Comparison of ENCODE assay signal across 17 cellular contexts in genomic region chr2:47012866-47013265, GRCh38.
DNase-seq lines count a peak whose midpoint lies in the region; ATAC-seq and TF ChIP-seq lines count a peak whose summit lies in the region.
"Had no signal": no experiment of that assay in that cellular context is flagged by ENCODE, and none has a peak within 500 bp of the region (broad histone marks: within the 10 kb centered on the region; RNA-seq: fewer than 3 reads in every experiment).

No MANE protein-coding gene starts in this region.

- H3K4me3 Mint-ChIP-seq in activated T-helper 17 cell treated with anti-CD3 and anti-CD28 coated beads, Interleukin-2, amount 50 U/mL, for 72 hours = no peak overlapping the region
- H3K4me3 Mint-ChIP-seq in naive B cell = no peak overlapping the region
- no peak overlapping the region for H3K4me3 Mint-ChIP-seq in effector memory CD8-positive, alpha-beta T cell
- H3K4me3 Mint-ChIP-seq: B cell, H9, IgD-negative memory B cell had no signal

- H3K4me3 ChIP-seq in stomach smooth muscle (ENCODE audit: low read length in 2 of 2) = no peak overlapping the region
- no peak overlapping the region for H3K4me3 ChIP-seq in ovary
- H3K4me3 ChIP-seq: SJCRH30 had no signal

- DNase-seq in caudate nucleus (lab: John Stamatoyannopoulos, UW) = no peak
- DNase-seq in naive B cell = no peak
- DNase-seq in effector memory CD8-positive, alpha-beta T cell = no peak
- no peak for DNase-seq in ovary
- DNase-seq: CD8-positive, alpha-beta memory T cell; H9; NCI-H1417; NCI-H2081; NCI-H524; RPMI8226; SJCRH30 had no signal

- no peak for TF ChIP-seq POLR2A in ovary (IDR thresholded peaks at IDR 0.05)

- no peaks in the 10 kb centered on the region for H3K9me3 ChIP-seq in stomach smooth muscle (ENCODE audit: control insufficient read depth in 2 of 2, low read length in 2 of 2)
- no peaks in the 10 kb centered on the region for H3K9me3 ChIP-seq in ovary
- H3K9me3 ChIP-seq: SJCRH30 had no signal

- H3K9ac ChIP-seq in stomach smooth muscle (ENCODE audit: low read length in 2 of 2) = peak overlapping the region in 1 of 2 donors; percentile 36

- H3K4me1 ChIP-seq in stomach smooth muscle (ENCODE audit: control insufficient read depth, insufficient read depth, low read length) = peaks cover 84% of the 10 kb centered on the region
- H3K4me1 ChIP-seq in ovary (ENCODE audit: insufficient read depth) = peaks cover 15% of the 10 kb centered on the region

- no peak for ATAC-seq in activated T-helper 17 cell treated with anti-CD3 and anti-CD28 coated beads, Interleukin-2, amount 50 U/mL, for 72 hours (replicated peaks)
- no peak for ATAC-seq in naive B cell (ENCODE audit: low read depth in 2 of 2)
- ATAC-seq in effector memory CD8-positive, alpha-beta T cell (replicated peaks) = no peak
- ATAC-seq in GM19395 (IDR thresholded peaks at IDR 0.05; ENCODE audit: unreplicated experiment) = no peak
- ATAC-seq in HG02798 (IDR thresholded peaks at IDR 0.05; ENCODE audit: poor library complexity, unreplicated experiment) = no peak

- TF ChIP-seq EP300 in ovary (IDR thresholded peaks at IDR 0.05) = no peak

- H3K27ac ChIP-seq in caudate nucleus (ENCODE audit: low read depth, low read length) (peak overlapping the region; percentile 75), stomach smooth muscle (ENCODE audit: low read length) (peak overlapping the region; percentile 99), ovary (no peak overlapping the region)
- H3K27ac ChIP-seq: SJCRH30 had no signal

- H3K27me3 ChIP-seq in stomach smooth muscle (ENCODE audit: control insufficient read depth in 1 of 2, insufficient read depth in 2 of 2, low read length in 2 of 2) (no peaks in the 10 kb centered on the region), ovary (no peaks in the 10 kb centered on the region)
- H3K27me3 ChIP-seq: SJCRH30 had no signal

- H3K27ac Mint-ChIP-seq in activated T-helper 17 cell treated with anti-CD3 and anti-CD28 coated beads, Interleukin-2, amount 50 U/mL, for 72 hours = peak overlapping the region; percentile 62
- H3K27ac Mint-ChIP-seq in naive B cell = peak overlapping the region in 5 of 6 donors; percentile 39 to 95 (median 76)
- peak overlapping the region in 1 of 2 donors; percentile 49 for H3K27ac Mint-ChIP-seq in effector memory CD8-positive, alpha-beta T cell
- H3K27ac Mint-ChIP-seq: B cell, H9, IgD-negative memory B cell had no signal

- H3K9me3 Mint-ChIP-seq in activated T-helper 17 cell treated with anti-CD3 and anti-CD28 coated beads, Interleukin-2, amount 50 U/mL, for 72 hours = no peaks in the 10 kb centered on the region
- no peaks in the 10 kb centered on the region for H3K9me3 Mint-ChIP-seq in naive B cell
- no peaks in the 10 kb centered on the region for H3K9me3 Mint-ChIP-seq in effector memory CD8-positive, alpha-beta T cell
- H3K9me3 Mint-ChIP-seq: CD8-positive, alpha-beta memory T cell; H9; IgD-negative memory B cell had no signal

- intact Hi-C loops in ovary (cut with DNase I) = no loop called here

- peaks cover 0 to 17% of the 10 kb centered on the region in 2 donors for H3K36me3 ChIP-seq in stomach smooth muscle (ENCODE audit: control insufficient read depth in 2 of 2, insufficient read depth in 2 of 2, low read length in 2 of 2)
- H3K36me3 ChIP-seq in ovary = no peaks in the 10 kb centered on the region
- H3K36me3 ChIP-seq: SJCRH30 had no signal

- no peaks in the 10 kb centered on the region for H3K27me3 Mint-ChIP-seq in activated T-helper 17 cell treated with anti-CD3 and anti-CD28 coated beads, Interleukin-2, amount 50 U/mL, for 72 hours
- H3K27me3 Mint-ChIP-seq in naive B cell = no peaks in the 10 kb centered on the region
- H3K27me3 Mint-ChIP-seq in effector memory CD8-positive, alpha-beta T cell = no peaks in the 10 kb centered on the region
- H3K27me3 Mint-ChIP-seq: B cell; CD8-positive, alpha-beta memory T cell; IgD-negative memory B cell had no signal

- WGBS in ovary, 3 donors = 92 to 96% (median 95%) methylated on average over 4 of the region's 4 CpGs

- H3K36me3 Mint-ChIP-seq in activated T-helper 17 cell treated with anti-CD3 and anti-CD28 coated beads, Interleukin-2, amount 50 U/mL, for 72 hours (ENCODE audit: low read depth) = peaks cover 73% of the 10 kb centered on the region
- peaks cover 20 to 41% of the 10 kb centered on the region in 2 donors for H3K36me3 Mint-ChIP-seq in naive B cell
- H3K36me3 Mint-ChIP-seq in effector memory CD8-positive, alpha-beta T cell (ENCODE audit: insufficient read depth) = peaks cover 38% of the 10 kb centered on the region

- no peak for TF ChIP-seq CTCF in ovary (IDR thresholded peaks at IDR 0.05)

- peaks cover 4% of the 10 kb centered on the region for H3K4me1 Mint-ChIP-seq in activated T-helper 17 cell treated with anti-CD3 and anti-CD28 coated beads, Interleukin-2, amount 50 U/mL, for 72 hours
- peaks cover 10 to 20% (median 17%) of the 10 kb centered on the region in 3 donors for H3K4me1 Mint-ChIP-seq in naive B cell
- peaks cover 3 to 9% of the 10 kb centered on the region in 2 donors for H3K4me1 Mint-ChIP-seq in effector memory CD8-positive, alpha-beta T cell (ENCODE audit: low read depth in 2 of 2)
- H3K4me1 Mint-ChIP-seq: B cell, IgD-negative memory B cell had no signal

Comparison
In these comparisons a context has a peak if more than half of its experiments do, and no peak if none do; other contexts are left out.
1. H3K27ac ChIP-seq: peak in caudate nucleus (single experiment) and stomach smooth muscle (single experiment); none in ovary (0 of 2).